ENCODE assay signal across 8 cellular contexts in genomic region chr4:7067147-7067522, GRCh38. TPM values are rescaled to one million over a fixed set of nuclear protein-coding genes. Genes with fewer than 3 reads are reported as not detected.
A peak's percentile ranks its signal among the peaks of the same experiment; 100 is the strongest.
DNase-seq lines count a peak whose midpoint lies in the region; ATAC-seq and TF ChIP-seq lines count a peak whose summit lies in the region.

No MANE protein-coding gene starts in this region.

- H3K4me1 ChIP-seq in left ventricle myocardium inferior: peaks cover 48% of the 10 kb centered on the region
- H3K4me1 ChIP-seq in smooth muscle cell (ENCODE audit: low read depth): peaks cover 17% of the 10 kb centered on the region

- peak overlapping the region; percentile 84 for H3K4me3 ChIP-seq in GM12864 (ENCODE audit: low read depth, low read length)
- peak overlapping the region; percentile 82 for H3K4me3 ChIP-seq in left ventricle myocardium inferior
- peak overlapping the region; percentile 76 for H3K4me3 ChIP-seq in smooth muscle cell

- H2AFZ ChIP-seq in smooth muscle cell (ENCODE audit: low read depth): peak overlapping the region; percentile 64

- H3K27ac ChIP-seq in left ventricle myocardium inferior (replicated peaks) (peak overlapping the region; percentile 96), smooth muscle cell (ENCODE audit: low read depth) (peak overlapping the region; percentile 72)

- peak overlapping the region; percentile 94 for H3K4me2 ChIP-seq in smooth muscle cell

- H3K9me3 ChIP-seq in left ventricle myocardium inferior (replicated peaks) (no peaks in the 10 kb centered on the region), smooth muscle cell (replicated peaks; ENCODE audit: low read depth) (no peaks in the 10 kb centered on the region)

- peaks cover 19% of the 10 kb centered on the region for H3K36me3 ChIP-seq in left ventricle myocardium inferior
- peaks cover 7% of the 10 kb centered on the region for H3K36me3 ChIP-seq in smooth muscle cell (ENCODE audit: low read depth)

- H3K27me3 ChIP-seq in left ventricle myocardium inferior (ENCODE audit: low read depth) (no peaks in the 10 kb centered on the region), smooth muscle cell (ENCODE audit: low read depth) (no peaks in the 10 kb centered on the region)

- intact Hi-C loops in left ventricle myocardium inferior (cut with micrococcal nuclease): no loop called here

- peaks cover 34% of the 10 kb centered on the region for H4K20me1 ChIP-seq in smooth muscle cell (ENCODE audit: low read depth)

- peak; percentile 15 for ATAC-seq in HG03045 (IDR thresholded peaks at IDR 0.05; ENCODE audit: unreplicated experiment)

- H3F3A ChIP-seq in smooth muscle cell (ENCODE audit: low read depth): no peaks in the 10 kb centered on the region

- TF ChIP-seq CTCF in GM12864 (IDR thresholded peaks at IDR 0.05; ENCODE audit: low read depth, low read length, missing control alignments): no peak
- no peak for TF ChIP-seq CTCF in left ventricle myocardium inferior (IDR thresholded peaks at IDR 0.05; ENCODE audit: borderline replicate concordance)
- TF ChIP-seq CTCF in smooth muscle cell (IDR thresholded peaks at IDR 0.05; ENCODE audit: borderline replicate concordance, insufficient read depth, poor library complexity, severe bottlenecking): no peak

- H3K9ac ChIP-seq in smooth muscle cell (ENCODE audit: low read depth): peak overlapping the region; percentile 81

- 3% methylated on average over 19 of the region's 19 CpGs for WGBS in smooth muscle cell (ENCODE audit: low lambda C conversion rate)

- no peak for DNase-seq in GM12864 (ENCODE audit: low read depth)
- DNase-seq in activated CD4-positive, CD25-positive, alpha-beta regulatory T cell treated with anti-CD3 and anti-CD28 coated beads, Interleukin-2, amount 50 U/mL, for 72 hours: peak; percentile 61
- no peak for DNase-seq in left ventricle myocardium inferior
- DNase-seq in smooth muscle cell (lab: John Stamatoyannopoulos, UW; ENCODE audit: unreplicated experiment): no peak
- DNase-seq in OCI-M2 (lab: John Stamatoyannopoulos, UW; ENCODE audit: unreplicated experiment): no peak
- DNase-seq in A172 (ENCODE audit: low spot score): no peak
- no peak for DNase-seq in NCI-H187 treated with DMSO at 0.1 percent for 48 hours (lab: John Stamatoyannopoulos, UW)

- peaks cover 34% of the 10 kb centered on the region for H3K79me2 ChIP-seq in smooth muscle cell (ENCODE audit: low read depth)

RNA-seq across cellular contexts. Expression of gene GRPEL1, which starts 0.7 kb away (rescaled TPM):
- total RNA-seq in left ventricle myocardium inferior (58.2 TPM), smooth muscle cell (18.6 and 26.0 TPM in 2 replicates)
- polyA plus RNA-seq in smooth muscle cell: 40.6 and 48.2 TPM in 2 replicates
- total RNA-seq in A172 (2014; rRNA removed; shearing (Covaris generic)): 57.9 and 76.0 TPM in 2 replicates

RNA-seq across cellular contexts. Expression of gene TADA2B, which starts 24.0 kb away (rescaled TPM):
- 33.7 TPM for total RNA-seq in left ventricle myocardium inferior
- total RNA-seq in smooth muscle cell: 6.3 and 9.2 TPM in 2 replicates
- polyA plus RNA-seq in smooth muscle cell: 9.1 and 9.9 TPM in 2 replicates
- 12.6 and 15.3 TPM in 2 replicates for total RNA-seq in A172 (2014; rRNA removed; shearing (Covaris generic))
